In genomic region chr14:102774391-102775153, GRCh38 we compare ENCODE assay signal across 8 cellular contexts. TPM values are rescaled to one million over a fixed set of nuclear protein-coding genes. Genes with fewer than 3 reads are reported as not detected.
A peak's percentile ranks its signal among the peaks of the same experiment; 100 is the strongest.
DNase-seq lines count a peak whose midpoint lies in the region; ATAC-seq and TF ChIP-seq lines count a peak whose summit lies in the region.

No MANE protein-coding gene starts in this region.

- POLR2A ChIA-PET in CD4-positive, alpha-beta memory T cell (lab: Charles Lee; ENCODE audit: partially characterized antibody), result interaction anchor here (0.6 to 1.0 kb wide), 3 partner anchors 32 to 138 kb away, joined by 3 read pairs; no protein-coding TSS in a partner anchor

- peak overlapping the region; percentile 28 to 82 (median 69) for H3K4me3 Mint-ChIP-seq in CD4-positive, alpha-beta memory T cell
- no peak overlapping the region for H3K4me3 Mint-ChIP-seq in activated naive CD4-positive, alpha-beta T cell treated with anti-CD3 and anti-CD28 coated beads, Interleukin-2, amount 50 U/mL, for 24 hours

- H3K27ac Mint-ChIP-seq in CD4-positive, alpha-beta memory T cell, result peak overlapping the region; percentile 92 to 98 (median 96)
- H3K27ac Mint-ChIP-seq in activated naive CD4-positive, alpha-beta T cell treated with anti-CD3 and anti-CD28 coated beads, Interleukin-2, amount 50 U/mL, for 24 hours, result peak overlapping the region; percentile 78

- CTCF ChIA-PET in CD4-positive, alpha-beta memory T cell (lab: Charles Lee; ENCODE audit: partially characterized antibody), result interaction anchor here (0.7 to 3.2 kb wide), 21 partner anchors 9 to 269 kb away, joined by 3 to 15 read pairs (median 4); no protein-coding TSS in a partner anchor

- intact Hi-C loops in CD4-positive, alpha-beta memory T cell (cut with micrococcal nuclease), result loop anchor here (1.0 to 10.0 kb wide), 4 partner anchors 32 to 280 kb away; partner anchors contain the start of genes CDC42BPB and RCOR1

- H2AFZ ChIP-seq in parathyroid adenoma, result peak overlapping the region; percentile 27

- no peaks in the 10 kb centered on the region for H3K9me3 ChIP-seq in CD4-positive, alpha-beta memory T cell (ENCODE audit: control insufficient read depth in 1 of 2, low read length in 2 of 2)
- H3K9me3 ChIP-seq in SJSA1 (replicated peaks), result peaks cover 2% of the 10 kb centered on the region; the same call in 1 of the 2 replicates
- H3K9me3 ChIP-seq in parathyroid adenoma (ENCODE audit: control insufficient read depth, low read length), result no peaks in the 10 kb centered on the region

- peaks cover 0 to 6% (median 0%) of the 10 kb centered on the region in 8 donors for H3K9me3 Mint-ChIP-seq in CD4-positive, alpha-beta memory T cell
- no peaks in the 10 kb centered on the region for H3K9me3 Mint-ChIP-seq in activated naive CD4-positive, alpha-beta T cell treated with anti-CD3 and anti-CD28 coated beads, Interleukin-2, amount 50 U/mL, for 24 hours

- peak; percentile 77 to 92 (median 82) for DNase-seq in CD4-positive, alpha-beta memory T cell
- peak; percentile 52 to 54 for DNase-seq in SJSA1 (ENCODE audit: low read depth in 1 of 2, low spot score in 2 of 2)
- peak; percentile 80 for DNase-seq in globus pallidus (ENCODE audit: low spot score)

- peaks cover 22 to 49% (median 31%) of the 10 kb centered on the region in 4 donors for H3K4me1 Mint-ChIP-seq in CD4-positive, alpha-beta memory T cell
- peaks cover 32% of the 10 kb centered on the region for H3K4me1 Mint-ChIP-seq in activated naive CD4-positive, alpha-beta T cell treated with anti-CD3 and anti-CD28 coated beads, Interleukin-2, amount 50 U/mL, for 24 hours

- H3K9ac ChIP-seq in parathyroid adenoma, result no peak overlapping the region

- peak overlapping the region; percentile 21 for H3K4me2 ChIP-seq in parathyroid adenoma (ENCODE audit: low read length)

- peaks cover 3% of the 10 kb centered on the region for H3K79me2 ChIP-seq in parathyroid adenoma

- H3K27me3 Mint-ChIP-seq in CD4-positive, alpha-beta memory T cell, result peaks cover 0 to 3% of the 10 kb centered on the region in 2 donors
- no peaks in the 10 kb centered on the region for H3K27me3 Mint-ChIP-seq in activated naive CD4-positive, alpha-beta T cell treated with anti-CD3 and anti-CD28 coated beads, Interleukin-2, amount 50 U/mL, for 24 hours

- ATAC-seq in GM19452 (IDR thresholded peaks at IDR 0.05; ENCODE audit: unreplicated experiment) (peak; percentile 41), HG02870 (IDR thresholded peaks at IDR 0.05; ENCODE audit: unreplicated experiment) (no peak)

- no peaks in the 10 kb centered on the region for H3K36me3 ChIP-seq in CD4-positive, alpha-beta memory T cell (ENCODE audit: insufficient read depth, low read length)
- peaks cover 10% of the 10 kb centered on the region for H3K36me3 ChIP-seq in SJSA1
- H3K36me3 ChIP-seq in parathyroid adenoma (ENCODE audit: control insufficient read depth, insufficient read depth, low read length), result no peaks in the 10 kb centered on the region

- H3K36me3 Mint-ChIP-seq in CD4-positive, alpha-beta memory T cell, result peaks cover 0 to 14% of the 10 kb centered on the region in 2 donors
- peaks cover 8% of the 10 kb centered on the region for H3K36me3 Mint-ChIP-seq in activated naive CD4-positive, alpha-beta T cell treated with anti-CD3 and anti-CD28 coated beads, Interleukin-2, amount 50 U/mL, for 24 hours

- H3K27me3 ChIP-seq in CD4-positive, alpha-beta memory T cell (ENCODE audit: insufficient read depth, low read length), result no peaks in the 10 kb centered on the region
- H3K27me3 ChIP-seq in SJSA1 (replicated peaks) (no peaks in the 10 kb centered on the region), parathyroid adenoma (ENCODE audit: control insufficient read depth, insufficient read depth, low read length) (no peaks in the 10 kb centered on the region)

- H3K4me1 ChIP-seq in CD4-positive, alpha-beta memory T cell (ENCODE audit: insufficient read depth, low read length), result peaks cover 35% of the 10 kb centered on the region
- H3K4me1 ChIP-seq in SJSA1 (replicated peaks), result peaks cover 29% of the 10 kb centered on the region
- no peaks in the 10 kb centered on the region for H3K4me1 ChIP-seq in parathyroid adenoma

- no peak overlapping the region for H3K4me3 ChIP-seq in CD4-positive, alpha-beta memory T cell (ENCODE audit: low read length in 2 of 2)
- H3K4me3 ChIP-seq in SJSA1 (no peak overlapping the region), parathyroid adenoma (ENCODE audit: low read depth, low read length) (no peak overlapping the region)

- peak overlapping the region; percentile 64 for H3K27ac ChIP-seq in CD4-positive, alpha-beta memory T cell (ENCODE audit: low read depth, low read length)
- peak overlapping the region; percentile 16 for H3K27ac ChIP-seq in SJSA1
- no peak overlapping the region for H3K27ac ChIP-seq in parathyroid adenoma

- TF ChIP-seq CTCF in LNCAP (IDR thresholded peaks at IDR 0.05) (peak; percentile 68), parathyroid adenoma (IDR thresholded peaks at IDR 0.05) (peak; percentile 63)

RNA-seq across cellular contexts. Expression of gene TRAF3, which starts 2.7 kb away (rescaled TPM):
- total RNA-seq in CD4-positive, alpha-beta memory T cell, result 10 to 100 TPM; 43.4 to 44.8 TPM
- 10 to 100 TPM; 14.9 to 21.0 TPM for polyA plus RNA-seq in CD4-positive, alpha-beta memory T cell
- total RNA-seq in SJSA1 (2014; rRNA removed; shearing (Covaris generic)), result 19.0 and 24.2 TPM in 2 replicates
